Comparison of ENCODE assay signal across 8 cellular contexts in the genomic region with DNA sequence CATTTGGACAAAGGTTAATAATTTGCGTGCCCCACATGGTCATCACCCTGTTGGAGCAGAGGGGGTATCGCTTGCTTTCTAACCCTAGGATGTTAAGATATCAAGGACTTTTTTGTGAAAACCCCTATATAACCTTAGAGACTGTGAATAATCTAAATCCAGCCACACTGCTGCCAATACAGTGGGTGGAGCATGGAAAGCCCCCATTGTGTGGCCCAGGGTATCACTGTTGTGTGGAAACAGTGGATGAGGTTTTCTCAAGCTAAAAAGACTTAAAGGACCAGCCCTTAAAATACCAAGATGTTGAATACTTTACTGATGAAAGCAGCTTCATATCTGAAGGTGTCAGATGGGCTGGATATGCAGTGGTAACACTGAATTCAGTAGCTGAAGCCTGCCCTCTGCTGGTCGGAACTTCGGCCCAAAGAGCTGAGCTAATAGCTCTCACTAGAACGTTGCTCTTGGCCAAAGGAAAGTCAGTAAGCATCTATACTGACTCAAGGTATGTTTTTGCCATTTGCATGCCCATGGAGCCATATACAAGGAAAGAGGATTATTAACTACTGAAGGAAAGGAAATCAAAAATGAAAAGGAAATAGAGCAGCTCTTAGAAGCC.
A peak's percentile ranks its signal among the peaks of the same experiment; 100 is the strongest.
DNase-seq lines count a peak whose midpoint lies in the region; ATAC-seq and TF ChIP-seq lines count a peak whose summit lies in the region.

No MANE protein-coding gene starts in this region.

- TF ChIP-seq POLR2A in gastroesophageal sphincter (IDR thresholded peaks at IDR 0.05): no peak

- H3K36me3 ChIP-seq in SJCRH30 (no peaks in the 10 kb centered on the region), gastroesophageal sphincter (no peaks in the 10 kb centered on the region)

- H3K27me3 ChIP-seq in SJCRH30 (no peaks in the 10 kb centered on the region), gastroesophageal sphincter (no peaks in the 10 kb centered on the region)

- ATAC-seq in HG03135 (IDR thresholded peaks at IDR 0.05; ENCODE audit: unreplicated experiment) (no peak), gastroesophageal sphincter (no peak)

- H3K4me3 ChIP-seq in SJCRH30: no peak overlapping the region
- H3K4me3 ChIP-seq in gastroesophageal sphincter: no peak overlapping the region

- no peaks in the 10 kb centered on the region for H3K4me1 ChIP-seq in SJCRH30
- no peaks in the 10 kb centered on the region for H3K4me1 ChIP-seq in gastroesophageal sphincter

- H3K27ac ChIP-seq in 22Rv1 (no peak overlapping the region), SJCRH30 (no peak overlapping the region), gastroesophageal sphincter (no peak overlapping the region)

- H3K9me3 ChIP-seq in SJCRH30 (replicated peaks) (no peaks in the 10 kb centered on the region), gastroesophageal sphincter (no peaks in the 10 kb centered on the region)

- TF ChIP-seq CTCF in 22Rv1 (IDR thresholded peaks at IDR 0.05): peak; percentile 83
- TF ChIP-seq CTCF in GM10248 (IDR thresholded peaks at IDR 0.05; ENCODE audit: control extremely low read depth, extremely low read depth, low read depth, missing control alignments): peak; percentile 79
- peak in 2 of 4 experiments; percentile 36 to 55 for TF ChIP-seq CTCF in gastroesophageal sphincter (IDR thresholded peaks at IDR 0.05)

- CTCF ChIA-PET in GM10248 (lab: Yijun Ruan, JAX): interaction anchor here (0.6 to 6.1 kb wide), 32 partner anchors 9 to 1024 kb away, joined by 3 to 63 read pairs (median 4); no protein-coding TSS in a partner anchor

- no peak for DNase-seq in GM10248 (ENCODE audit: extremely low spot score)
- DNase-seq in HS-5 (ENCODE audit: low read depth): peak; percentile 38
- DNase-seq in SJCRH30: peak; percentile 55 to 73
- peak; percentile 27 for DNase-seq in epidermal melanocyte (ENCODE audit: insufficient read length, low spot score)
- peak; percentile 9 for DNase-seq in myocyte (ENCODE audit: low read depth)

- POLR2A ChIA-PET in GM10248 (lab: Yijun Ruan, JAX): no interaction called here

- no peak for TF ChIP-seq EP300 in gastroesophageal sphincter (IDR thresholded peaks at IDR 0.05)

- 20 to 39% methylated on average over 3 of the region's 5 CpGs for WGBS in gastroesophageal sphincter (ENCODE audit: low coverage in 1 of 2), 2 donors
